8 cellular contexts compared by ENCODE assay signal in the genomic region with DNA sequence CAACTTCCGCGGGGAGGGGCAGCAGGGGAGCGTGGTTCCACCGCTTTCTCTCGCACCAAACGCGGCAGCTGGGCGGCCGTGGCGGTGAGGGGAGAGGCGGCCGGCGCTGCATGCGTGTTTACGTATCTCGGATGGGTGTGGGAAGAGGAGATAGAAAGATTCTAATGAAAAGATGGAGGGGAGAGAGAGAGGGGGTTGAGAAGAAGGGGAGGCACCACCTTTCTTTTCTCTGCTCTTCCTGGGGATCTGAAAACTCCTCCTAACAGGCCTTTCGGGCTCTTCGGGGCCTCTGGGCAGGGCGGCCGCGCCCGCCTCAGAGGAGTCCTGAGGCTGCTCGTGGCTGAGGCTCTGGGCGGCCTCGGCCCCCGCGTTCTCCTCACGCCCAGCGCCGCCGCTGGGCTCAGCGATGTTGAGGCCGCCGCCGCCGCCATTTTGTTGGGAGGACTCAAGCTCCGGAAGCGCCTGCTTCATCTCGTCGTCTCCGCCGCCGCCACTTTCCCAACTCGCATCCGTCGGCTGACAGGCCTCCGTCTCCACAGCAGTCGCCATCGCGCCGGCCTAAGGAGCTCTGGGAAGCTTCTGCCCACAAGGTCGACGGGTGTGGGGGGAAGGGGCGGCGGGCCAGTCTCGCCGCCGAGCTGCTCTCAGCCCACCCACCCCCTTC. TPM values are rescaled to one million over a fixed set of nuclear protein-coding genes. Genes with fewer than 3 reads are reported as not detected.
DNase-seq lines count a peak whose midpoint lies in the region; ATAC-seq and TF ChIP-seq lines count a peak whose summit lies in the region.

No MANE protein-coding gene starts in this region.

- DNase-seq in AG09309 (ENCODE audit: low read depth) (peak; percentile 23), NCI-H69 (lab: John Stamatoyannopoulos, UW) (peak; percentile 76), dermis microvascular lymphatic vessel endothelial cell (ENCODE audit: low read depth in 2 of 2) (peak; percentile 40 to 78), lower leg skin (ENCODE audit: low spot score in 2 of 2) (peak; percentile 68 to 95)
- DNase-seq in activated CD4-positive, alpha-beta T cell treated with anti-CD3 and anti-CD28 coated beads, Interleukin-2, amount 50 U/mL, for 48 hours, result peak; percentile 74 to 84
- peak; percentile 70 to 76 for DNase-seq in stimulated activated CD4-positive, alpha-beta T cell treated with anti-CD3 and anti-CD28 coated beads, Interleukin-4, amount 100 ng/mL, for 4 hours

- peak overlapping the region; percentile 80 for H3K4me3 ChIP-seq in AG09309 (ENCODE audit: control insufficient read depth, low read depth, low read length)
- H3K4me3 ChIP-seq in lower leg skin (ENCODE audit: low read depth, poor library complexity, severe bottlenecking), result peak overlapping the region; percentile 65

- intact Hi-C loops in lower leg skin (cut with DNase I; ENCODE audit: low total_unique reads), result no loop called here

- no peak for TF ChIP-seq CTCF in AG09309 (IDR thresholded peaks at IDR 0.05; ENCODE audit: control insufficient read depth, insufficient read depth, low read depth, low read length, missing control alignments)
- no peak for TF ChIP-seq CTCF in lower leg skin (IDR thresholded peaks at IDR 0.05)

- no peak for TF ChIP-seq POLR2A in lower leg skin (IDR thresholded peaks at IDR 0.05)

- ATAC-seq in GM19023 (IDR thresholded peaks at IDR 0.05; ENCODE audit: unreplicated experiment), result peak; percentile 78
- peak; percentile 71 for ATAC-seq in HG03196 (IDR thresholded peaks at IDR 0.05; ENCODE audit: unreplicated experiment)

- WGBS in lower leg skin, 2 donors, result 0 to 2% methylated on average over 33 to 43 of the region's 58 CpGs

RNA-seq across cellular contexts. Expression of gene TASOR, which starts 0.5 kb away (rescaled TPM):
- total RNA-seq in dermis microvascular lymphatic vessel endothelial cell (57.4 and 61.1 TPM in 2 replicates), lower leg skin (10 to 100 TPM; 53.7 to 70.1 (median 64.8) TPM)

Comparison
In these comparisons a context has a peak if more than half of its experiments do, and no peak if none do; other contexts are left out.
1. Peak in every context shown above with its lines: DNase-seq, ATAC-seq and H3K4me3 ChIP-seq.
2. DNase-seq: peak in every context shown above with its lines; median percentile 82 in lower leg skin; 79 in activated CD4-positive, alpha-beta T cell treated with anti-CD3 and anti-CD28 coated beads, Interleukin-2, amount 50 U/mL, for 48 hours; 76 in NCI-H69; 73 in stimulated activated CD4-positive, alpha-beta T cell treated with anti-CD3 and anti-CD28 coated beads, Interleukin-4, amount 100 ng/mL, for 4 hours; 59 in dermis microvascular lymphatic vessel endothelial cell; 23 in AG09309.